Comparison of ENCODE assay signal across 1 cellular context in genomic region chr11:122162095-122162494, GRCh38.
TF ChIP-seq lines count a peak whose summit lies in the region.

No MANE protein-coding gene starts in this region.

TF ChIP-seq in A549, 52 proteins besides CTCF, POLR2A, EP300 and RAD21 (continued from another document):
- no peak for TF ChIP-seq HES2 (IDR thresholded peaks at IDR 0.05)
TF ChIP-seq in A549: peak in this region for 0.
